ENCODE assay signal across 21 cellular contexts in the genomic region with DNA sequence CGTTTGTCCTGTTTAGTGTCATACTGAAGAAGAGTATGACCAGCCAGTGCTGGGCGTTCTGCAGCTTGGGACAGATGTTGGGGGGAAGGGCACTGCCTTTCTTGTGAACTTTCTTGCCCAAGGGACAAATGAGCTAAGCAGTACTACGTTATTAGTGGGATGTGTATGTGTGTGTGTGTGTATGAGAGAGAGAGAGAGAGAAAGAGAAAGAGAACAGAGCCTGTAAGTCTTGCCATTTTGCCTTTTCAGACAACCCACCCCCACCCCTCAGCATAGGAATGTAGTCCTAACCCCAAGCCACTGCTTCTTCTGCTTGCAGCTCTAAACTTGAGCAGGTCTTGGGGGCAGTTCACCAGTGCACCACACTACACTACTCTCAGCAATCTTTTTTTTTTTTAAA. TPM values are rescaled to one million over a fixed set of nuclear protein-coding genes. Genes with fewer than 3 reads are reported as not detected.
DNase-seq lines count a peak whose midpoint lies in the region; ATAC-seq, FAIRE-seq and TF ChIP-seq lines count a peak whose summit lies in the region.
"Had no signal": no experiment of that assay in that cellular context is flagged by ENCODE, and none has a peak within 500 bp of the region (broad histone marks: within the 10 kb centered on the region; RNA-seq: fewer than 3 reads in every experiment).

No MANE protein-coding gene starts in this region.

- H3F3A ChIP-seq in GM23338 (replicated peaks; ENCODE audit: low read depth) (no peaks in the 10 kb centered on the region), MM.1S (ENCODE audit: insufficient read depth, low read length) (no peaks in the 10 kb centered on the region)

- H3K4me2 ChIP-seq in GM23338, result peak overlapping the region; percentile 15; the same call in 1 of the 2 replicates
- H3K4me2 ChIP-seq in H1 (ENCODE audit: insufficient read depth in 1 of 2, low read depth in 2 of 2, low read length in 2 of 2), result peak overlapping the region; percentile 12 to 57; a peak in 1 of 4 replicates
- no peak overlapping the region for H3K4me2 ChIP-seq in MM.1S (ENCODE audit: low read depth, low read length)
- H3K4me2 ChIP-seq: KMS-11 had no signal

- no peak overlapping the region for H3K9ac ChIP-seq in H1 (replicated peaks in 1 of 4; ENCODE audit: extremely low read depth in 1 of 4, low read depth in 3 of 4, low read length in 3 of 4)
- H3K9ac ChIP-seq in MM.1S (ENCODE audit: low read length), result no peak overlapping the region
- H3K9ac ChIP-seq: KMS-11 had no signal

- DNase-seq in AG10803 (ENCODE audit: low read depth) (peak; percentile 29), GM23338 (ENCODE audit: low spot score) (no peak), H1 (ENCODE audit: low read depth in 1 of 2, low spot score in 2 of 2) (no peak), mucosa of descending colon (no peak), Calu3 (no peak), MM.1S (no peak)
- DNase-seq in stimulated activated CD4-positive, alpha-beta T cell treated with anti-CD3 and anti-CD28 coated beads, Interleukin-12 subunit alpha, Interleukin-12 subunit beta, amount 100 ng/mL, for 4 hours, result no peak
- DNase-seq: activated CD8-positive, alpha-beta memory T cell treated with anti-CD3 and anti-CD28 coated beads, Interleukin-2, amount 10 ng/mL, durations not matched to agents 7 days and 5 days; activated effector memory CD4-positive, alpha-beta T cell treated with Interleukin-2 at 50 U/mL for 16 hours; EL; foreskin keratinocyte; NCI-H1105; NCI-H526; occipital lobe; SHP77 treated with DMSO at 0.1 percent for 48 hours; sigmoid colon; stimulated activated CD4-positive, alpha-beta T cell treated with anti-CD3 and anti-CD28 coated beads, Interleukin-2, amount 100 ng/mL, for 24 hours; stimulated activated naive CD8-positive, alpha-beta T cell treated with anti-CD3 and anti-CD28 coated beads, Interleukin-15, amount 100 ng/mL, for 72 hours had no signal

- H3K27ac Mint-ChIP-seq in GM23338 (peak overlapping the region; percentile 89), Calu3 (ENCODE audit: unreplicated experiment) (no peak overlapping the region)
- H3K27ac Mint-ChIP-seq: activated CD8-positive, alpha-beta memory T cell treated with anti-CD3 and anti-CD28 coated beads, Interleukin-2, amount 10 ng/mL, durations not matched to agents 7 days and 5 days; stimulated activated naive CD8-positive, alpha-beta T cell treated with anti-CD3 and anti-CD28 coated beads, Interleukin-15, amount 100 ng/mL, for 72 hours had no signal

- no peak for TF ChIP-seq POLR2A in H1 (IDR thresholded peaks at IDR 0.05; ENCODE audit: control extremely low read depth in 1 of 2, low read depth in 2 of 2, low read length in 2 of 2)

- BruUV-seq in Calu3 (replicated peaks; lab: Mats Ljungman, UMichigan), result no TSS peak

- H2BK5ac ChIP-seq in H1 (ENCODE audit: low read depth, low read length), result peak overlapping the region; percentile 71; the same call in 1 of the 2 replicates

- TF ChIP-seq EP300 in H1 (IDR thresholded peaks at IDR 0.05; ENCODE audit: borderline replicate concordance in 1 of 2, low read depth in 2 of 2, low read length in 2 of 2), result no peak

- 76% methylated on average over 3 of the region's 3 CpGs; no CpG with 5 or more reads in 1 of the 2 experiments for WGBS in H1 (ENCODE audit: extremely low coverage in 1 of 2, insufficient coverage in 1 of 2, insufficient read length in 1 of 2, insufficient replicate concordance in 2 of 2, low coverage in 1 of 2, low lambda C conversion rate in 2 of 2, missing lambda C conversion rate in 1 of 2), 2 experiments

- H3K14ac ChIP-seq in H1 (ENCODE audit: insufficient read length), result no peak overlapping the region

- H2BK120ac ChIP-seq in H1 (replicated peaks; ENCODE audit: low read depth, low read length), result no peak overlapping the region

- no peak for FAIRE-seq in H1 (lab: Jason Lieb, UNC)
- FAIRE-seq: endometrium had no signal

- TF ChIP-seq CTCF in AG10803 (conservative IDR thresholded peaks at IDR 0.05; ENCODE audit: low read length), result no peak
- no peak for TF ChIP-seq CTCF in GM23338 (conservative IDR thresholded peaks at IDR 0.05; ENCODE audit: low read depth in 2 of 2)
- TF ChIP-seq CTCF in H1 (IDR thresholded peaks at IDR 0.05; ENCODE audit: control extremely low read depth in 1 of 3, insufficient read depth in 1 of 3, low read depth in 1 of 3, low read length in 3 of 3), result no peak
- TF ChIP-seq CTCF in mucosa of descending colon (IDR thresholded peaks at IDR 0.05), result no peak
- no peak for TF ChIP-seq CTCF in Calu3 (IDR thresholded peaks at IDR 0.05; ENCODE audit: unreplicated experiment)
- TF ChIP-seq CTCF in MM.1S (IDR thresholded peaks at IDR 0.05; ENCODE audit: low read length), result no peak

- H4K91ac ChIP-seq in H1 (replicated peaks; ENCODE audit: insufficient read length, low read length), result no peak overlapping the region

- no peak overlapping the region for H2BK20ac ChIP-seq in H1 (ENCODE audit: low read length)

- H3K79me2 ChIP-seq in GM23338 (replicated peaks; ENCODE audit: insufficient read depth) (peaks cover 100% of the 10 kb centered on the region), H1 (ENCODE audit: control insufficient read depth in 1 of 2, insufficient read depth in 2 of 2, low read length in 2 of 2) (peaks cover 9 to 96% of the 10 kb centered on the region in 2 experiments; a peak in 3 of 4 replicates), MM.1S (ENCODE audit: low read length) (peaks cover 98% of the 10 kb centered on the region)

- TF ChIP-seq RAD21 in H1 (IDR thresholded peaks at IDR 0.05 in 1 of 2, conservative IDR thresholded peaks at IDR 0.05 in 1 of 2; ENCODE audit: low read depth in 2 of 2, low read length in 2 of 2), result no peak

- H3K4me1 ChIP-seq in GM23338 (ENCODE audit: insufficient read depth) (peaks cover 34% of the 10 kb centered on the region), H1 (replicated peaks in 1 of 4; ENCODE audit: control insufficient read depth in 3 of 4, insufficient read depth in 4 of 4, low read length in 3 of 4) (peaks cover 0 to 9% (median 5%) of the 10 kb centered on the region in 4 experiments; a peak in 5 of 7 replicates), mucosa of descending colon (ENCODE audit: low read depth) (peaks cover 21% of the 10 kb centered on the region), MM.1S (ENCODE audit: low read length) (no peaks in the 10 kb centered on the region)

- peaks cover 78% of the 10 kb centered on the region for H4K20me1 ChIP-seq in GM23338 (replicated peaks; ENCODE audit: insufficient read depth)
- peaks cover 8 to 18% of the 10 kb centered on the region in 2 experiments for H4K20me1 ChIP-seq in H1 (replicated peaks in 1 of 2; ENCODE audit: control insufficient read depth in 1 of 2, insufficient read depth in 2 of 2, low read length in 2 of 2)
- H4K20me1 ChIP-seq in MM.1S (ENCODE audit: insufficient read depth, low read length), result peaks cover 5% of the 10 kb centered on the region

- H3K56ac ChIP-seq in H1 (replicated peaks; ENCODE audit: insufficient read length, low read depth, low read length), result no peak overlapping the region

- no peaks in the 10 kb centered on the region for H3K9me3 Mint-ChIP-seq in GM23338
- H3K9me3 Mint-ChIP-seq in Calu3 (ENCODE audit: low read depth, unreplicated experiment), result peaks cover 15% of the 10 kb centered on the region

- H3K4me3 Mint-ChIP-seq in GM23338 (peak overlapping the region; percentile 11; the same call in 1 of the 3 replicates), Calu3 (ENCODE audit: low read depth, unreplicated experiment) (no peak overlapping the region)
- H3K4me3 Mint-ChIP-seq: activated CD8-positive, alpha-beta memory T cell treated with anti-CD3 and anti-CD28 coated beads, Interleukin-2, amount 10 ng/mL, durations not matched to agents 7 days and 5 days; stimulated activated naive CD8-positive, alpha-beta T cell treated with anti-CD3 and anti-CD28 coated beads, Interleukin-15, amount 100 ng/mL, for 72 hours had no signal

- POLR2A ChIA-PET in H1 (lab: Charles Lee; ENCODE audit: partially characterized antibody), result interaction anchor here (0.6 to 2.6 kb wide), 6 partner anchors 12 to 775 kb away, joined by 3 to 10 read pairs (median 4); no protein-coding TSS in a partner anchor

- no peaks in the 10 kb centered on the region for H3K23me2 ChIP-seq in H1 (ENCODE audit: low read depth, low read length)

- H3K23ac ChIP-seq in H1 (ENCODE audit: insufficient read length), result no peak overlapping the region

- no peaks in the 10 kb centered on the region for H3K27me3 ChIP-seq in GM23338 (ENCODE audit: insufficient read depth)
- H3K27me3 ChIP-seq in H1 (replicated peaks in 1 of 4; ENCODE audit: control insufficient read depth in 3 of 4, extremely low read depth in 1 of 4, insufficient read depth in 3 of 4, low read length in 3 of 4), result no peaks in the 10 kb centered on the region
- no peaks in the 10 kb centered on the region for H3K27me3 ChIP-seq in MM.1S (replicated peaks; ENCODE audit: insufficient read depth, low read length)
- H3K27me3 ChIP-seq: foreskin keratinocyte, sigmoid colon had no signal

- no peak overlapping the region for H2BK12ac ChIP-seq in H1 (ENCODE audit: low read depth, low read length)

- H3K4me1 Mint-ChIP-seq in GM23338, result peaks cover 38% of the 10 kb centered on the region
- H3K4me1 Mint-ChIP-seq in Calu3 (ENCODE audit: low read depth, unreplicated experiment), result peaks cover 29% of the 10 kb centered on the region

- no peak overlapping the region for H4K8ac ChIP-seq in H1 (ENCODE audit: extremely low read depth, insufficient read depth, low read length)

- H2AFZ ChIP-seq in GM23338 (no peak overlapping the region), H1 (ENCODE audit: low read length) (no peak overlapping the region), MM.1S (ENCODE audit: low read length) (no peak overlapping the region)

- no peak overlapping the region for H4K5ac ChIP-seq in H1 (ENCODE audit: insufficient read length, low read depth, low read length)

- H3K9me2 ChIP-seq in GM23338 (ENCODE audit: insufficient read depth) (no peaks in the 10 kb centered on the region), MM.1S (replicated peaks; ENCODE audit: insufficient read depth, low read length) (no peaks in the 10 kb centered on the region)

- intact Hi-C loops in mucosa of descending colon (cut with DNase I, micrococcal nuclease) (no loop called here), Calu3 (cut with micrococcal nuclease; ENCODE audit: unreplicated experiment) (no loop called here)

- no peak overlapping the region for H3K4ac ChIP-seq in H1 (replicated peaks; ENCODE audit: insufficient read length, low read depth, low read length)

- H3K36me3 Mint-ChIP-seq in GM23338 (ENCODE audit: low read depth), result peaks cover 9% of the 10 kb centered on the region; the same call in 2 of the 3 replicates
- H3K36me3 Mint-ChIP-seq in Calu3 (ENCODE audit: insufficient read depth, unreplicated experiment), result peaks cover 24% of the 10 kb centered on the region

- H3K27ac ChIP-seq in GM23338 (ENCODE audit: low read depth), result no peak overlapping the region
- no peak overlapping the region for H3K27ac ChIP-seq in H1 (ENCODE audit: low read depth, low read length)
- no peak overlapping the region for H3K27ac ChIP-seq in MM.1S (ENCODE audit: low read length)
- H3K27ac ChIP-seq: foreskin keratinocyte, KMS-11, sigmoid colon had no signal

- H3K36me3 ChIP-seq in GM23338 (ENCODE audit: insufficient read depth), result no peaks in the 10 kb centered on the region
- H3K36me3 ChIP-seq in H1 (ENCODE audit: control insufficient read depth in 2 of 4, insufficient read depth in 4 of 4, low read length in 3 of 4), result peaks cover 0 to 5% (median 0%) of the 10 kb centered on the region in 4 experiments; a peak in 1 of 8 replicates
- H3K36me3 ChIP-seq in mucosa of descending colon (ENCODE audit: low read depth), result no peaks in the 10 kb centered on the region
- no peaks in the 10 kb centered on the region for H3K36me3 ChIP-seq in MM.1S (replicated peaks; ENCODE audit: insufficient read depth, low read length)
- H3K36me3 ChIP-seq: sigmoid colon had no signal

- ATAC-seq in GM23338 (peak; percentile 72), mucosa of descending colon (peak; percentile 22), GM18520 (IDR thresholded peaks at IDR 0.05; ENCODE audit: unreplicated experiment) (no peak)
- ATAC-seq: activated CD8-positive, alpha-beta memory T cell treated with anti-CD3 and anti-CD28 coated beads, Interleukin-2, amount 10 ng/mL, durations not matched to agents 7 days and 5 days; foreskin keratinocyte; stimulated activated naive CD8-positive, alpha-beta T cell treated with anti-CD3 and anti-CD28 coated beads, Interleukin-15, amount 100 ng/mL, for 72 hours had no signal

- H2BK15ac ChIP-seq in H1 (ENCODE audit: low read length), result no peak overlapping the region

- peaks cover 6% of the 10 kb centered on the region for H3K27me3 Mint-ChIP-seq in GM23338 (ENCODE audit: insufficient read depth, low read depth, poor library complexity)
- H3K27me3 Mint-ChIP-seq in Calu3 (ENCODE audit: unreplicated experiment), result no peaks in the 10 kb centered on the region
- H3K27me3 Mint-ChIP-seq: activated CD8-positive, alpha-beta memory T cell treated with anti-CD3 and anti-CD28 coated beads, Interleukin-2, amount 10 ng/mL, durations not matched to agents 7 days and 5 days; stimulated activated naive CD8-positive, alpha-beta T cell treated with anti-CD3 and anti-CD28 coated beads, Interleukin-15, amount 100 ng/mL, for 72 hours had no signal

- H3K4me3 ChIP-seq in AG10803 (ENCODE audit: low read length), result no peak overlapping the region
- H3K4me3 ChIP-seq in GM23338, result no peak overlapping the region
- no peak overlapping the region for H3K4me3 ChIP-seq in H1 (ENCODE audit: extremely low read depth in 1 of 4, insufficient read depth in 2 of 4, low read depth in 3 of 4, low read length in 4 of 4)
- H3K4me3 ChIP-seq in mucosa of descending colon, result no peak overlapping the region
- H3K4me3 ChIP-seq in MM.1S (ENCODE audit: low read length), result no peak overlapping the region
- H3K4me3 ChIP-seq: sigmoid colon had no signal

- peaks cover 8% of the 10 kb centered on the region for H3K79me1 ChIP-seq in H1 (ENCODE audit: low read depth, low read length)

- no peak overlapping the region for H2AK5ac ChIP-seq in H1 (ENCODE audit: low read depth, low read length)

- H3K9me3 ChIP-seq in H1 (ENCODE audit: insufficient read depth in 2 of 2, low read depth in 1 of 2, low read length in 1 of 2) (no peaks in the 10 kb centered on the region), mucosa of descending colon (no peaks in the 10 kb centered on the region), MM.1S (replicated peaks; ENCODE audit: insufficient read depth, low read length) (no peaks in the 10 kb centered on the region)

- CTCF ChIA-PET in H1 (lab: Charles Lee; ENCODE audit: partially characterized antibody), result interaction anchor here (0.6 to 1.4 kb wide), 4 partner anchors 17 to 126 kb away, joined by 3 to 4 read pairs (median 4); no protein-coding TSS in a partner anchor
- CTCF ChIA-PET in Calu3 (lab: Charles Lee), result no interaction called here

- no peak overlapping the region for H3K18ac ChIP-seq in H1 (ENCODE audit: extremely low read depth, low read length)

RNA-seq across cellular contexts. Expression of a gene that starts 45.5 kb away (rescaled TPM):
- 33.5 and 37.2 TPM in 2 replicates for total RNA-seq in GM23338 (2014; rRNA removed; shearing (Covaris generic))
- polyA plus RNA-seq in GM23338 (2016; fragmentation: Nextera tagmentation; extraction: Ambion mirVana), result 26.4 and 27.2 TPM in 2 replicates
- 41.4 and 42.2 TPM in 2 replicates for total RNA-seq in H1 (2021; fragmentation: NEBNext Ultra II Directional; extraction: Animal tissue kit (Norgen Biotek cat#: 25700))
- polyA plus RNA-seq in H1 (2011; rRNA removed), result 10.5 and 14.9 TPM in 2 replicates
- 15.7 TPM for polyA plus RNA-seq in H1 (2011; cell fraction: cytosol; rRNA removed)
- 14.0 TPM for polyA plus RNA-seq in H1 (2011; cell fraction: nucleus; rRNA removed)
- polyA plus RNA-seq in H1 (2012, experiment 1 of 2), result 20.8 to 29.1 TPM (median 25.0 TPM) in 4 replicates
- polyA plus RNA-seq in H1 (2012, experiment 2 of 2), result 6.1 TPM
- 28.1 TPM for polyA plus RNA-seq in H1 (2013, experiment 1 of 2)
- 27.1 TPM for polyA plus RNA-seq in H1 (2013, experiment 2 of 2)
- polyA minus RNA-seq in H1 (2011; rRNA and poly(A)+ RNA removed), result 23.3 and 25.9 TPM in 2 replicates
- 15.0 TPM for polyA minus RNA-seq in H1 (2011; cell fraction: cytosol; rRNA and poly(A)+ RNA removed)
- 20.0 TPM for polyA minus RNA-seq in H1 (2011; cell fraction: nucleus; rRNA and poly(A)+ RNA removed)
- 10 to 100 TPM in 1 of 3 donors, 1 to 10 TPM in 2; 7.6 to 10.0 (median 7.9) TPM for total RNA-seq in mucosa of descending colon
- total RNA-seq in Calu3 (2022), result 69.1 and 69.8 TPM in 2 replicates
